Comparison of ENCODE assay signal across 35 cellular contexts in the genomic region with DNA sequence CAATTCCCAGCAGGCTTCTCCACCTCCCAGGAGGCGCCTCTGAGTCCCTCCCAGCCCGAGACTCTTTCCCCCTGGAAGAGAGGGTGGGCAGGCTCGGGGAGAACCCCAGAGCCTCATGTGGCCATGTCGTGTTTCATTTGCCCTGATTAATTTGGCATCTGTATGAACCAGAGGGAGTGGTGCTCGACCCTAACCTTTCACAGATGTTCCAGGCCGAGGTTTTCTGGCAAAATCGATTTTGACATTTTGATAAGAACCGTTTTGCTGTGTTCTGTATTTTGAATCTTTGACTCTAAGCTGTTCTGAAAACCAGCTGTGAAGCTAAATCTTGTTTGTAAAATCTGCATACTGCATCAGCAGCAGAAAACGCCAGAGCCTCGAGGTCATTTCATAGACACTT.
"Had no signal": no experiment of that assay in that cellular context is flagged by ENCODE, and none has a peak within 500 bp of the region (broad histone marks: within the 10 kb centered on the region; RNA-seq: fewer than 3 reads in every experiment).

No MANE protein-coding gene starts in this region.

- H3K4me1 ChIP-seq: ascending aorta had no signal

- H3K27me3 ChIP-seq: ascending aorta, cardiac muscle cell had no signal

- DNase-seq: activated B cell treated with CpG ODN at 0.5 μM for 24 hours; activated CD4-positive, alpha-beta memory T cell treated with anti-CD3 and anti-CD28 coated beads for 36 hours; activated CD4-positive, alpha-beta T cell treated with anti-CD3 and anti-CD28 coated beads for 4 hours; activated CD4-positive, alpha-beta T cell treated with anti-CD3 and anti-CD28 coated beads, Interleukin-2, amount 10 ng/mL, durations not matched to agents 24 days and 14 days; activated CD4-positive, alpha-beta T cell treated with anti-CD3 and anti-CD28 coated beads, Interleukin-2, amount 50 U/mL, for 1 hour; activated CD4-positive, alpha-beta T cell treated with anti-CD3 and anti-CD28 coated beads, Interleukin-2, amount 50 U/mL, for 4 hours; activated CD4-positive, CD25-positive, alpha-beta regulatory T cell treated with anti-CD3 and anti-CD28 coated beads, Interleukin-2, amount 50 U/mL, for 72 hours; activated CD8-positive, alpha-beta memory T cell treated with anti-CD3 and anti-CD28 coated beads, Interleukin-2, amount 50 U/mL, for 4 hours; activated CD8-positive, alpha-beta T cell treated with anti-CD3 and anti-CD28 coated beads for 36 hours; activated effector memory CD4-positive, alpha-beta T cell treated with Interleukin-2 at 50 U/mL for 16 hours; activated gamma-delta T cell; activated naive CD4-positive, alpha-beta T cell treated with anti-CD3 and anti-CD28 coated beads, Interleukin-2, amount 10 ng/mL, durations not matched to agents 7 days and 5 days; activated naive CD4-positive, alpha-beta T cell treated with Interleukin-2 at 50 U/mL for 16 hours; activated naive CD8-positive, alpha-beta T cell treated with anti-CD3 and anti-CD28 coated beads, Interleukin-2, amount 10 ng/mL, durations not matched to agents 7 days and 5 days; activated naive CD8-positive, alpha-beta T cell treated with anti-CD3 and anti-CD28 coated beads, Interleukin-2, amount 50 U/mL, for 24 hours; activated T-cell treated with anti-CD3 and anti-CD28 coated beads for 4 hours; activated T-cell treated with anti-CD3 and anti-CD28 coated beads, Interleukin-2, amount 50 U/mL, for 1 hour; activated T-cell treated with anti-CD3 and anti-CD28 coated beads, Interleukin-2, amount 50 U/mL, for 4 hours; activated T-cell treated with anti-CD3 and anti-CD28 coated beads, Interleukin-2, amount 50 U/mL, for 72 hours; amygdala; anterior cingulate cortex; caudate nucleus; cerebellar nuclear complex; T-helper 2 cell; T-helper 9 cell had no signal

- H3K4me3 Mint-ChIP-seq: activated B cell treated with CpG ODN at 0.5 μM for 24 hours; activated CD4-positive, alpha-beta memory T cell treated with anti-CD3 and anti-CD28 coated beads for 36 hours; activated CD4-positive, alpha-beta T cell treated with anti-CD3 and anti-CD28 coated beads, Interleukin-2, amount 10 ng/mL, durations not matched to agents 24 days and 14 days; activated CD8-positive, alpha-beta T cell treated with anti-CD3 and anti-CD28 coated beads for 36 hours; activated naive CD4-positive, alpha-beta T cell treated with anti-CD3 and anti-CD28 coated beads, Interleukin-2, amount 10 ng/mL, durations not matched to agents 7 days and 5 days; activated naive CD4-positive, alpha-beta T cell treated with anti-CD3 and anti-CD28 coated beads, Interleukin-2, amount 50 U/mL, for 24 hours; activated naive CD8-positive, alpha-beta T cell; activated naive CD8-positive, alpha-beta T cell treated with anti-CD3 and anti-CD28 coated beads, Interleukin-2, amount 10 ng/mL, durations not matched to agents 7 days and 5 days; activated naive CD8-positive, alpha-beta T cell treated with anti-CD3 and anti-CD28 coated beads, Interleukin-2, amount 50 U/mL, for 24 hours; activated T-cell treated with anti-CD3 and anti-CD28 coated beads, Interleukin-2, amount 50 U/mL, for 4 hours; activated T-cell treated with anti-CD3 and anti-CD28 coated beads, Interleukin-2, amount 50 U/mL, for 72 hours; brain; central memory CD8-positive, alpha-beta T cell; T-helper 1 cell treated with Interleukin-12 subunit alpha and Interleukin-12 subunit beta and Interleukin-4 antibody, amounts not matched to agents 30 μg/mL and 1 μg/mL, for 36 hours; T-helper 2 cell treated with Interferon-gamma antibody and Interleukin-4, amounts not matched to agents 5 μg/mL and 100 μg/mL, for 36 hours had no signal

- H3K36me3 ChIP-seq: ascending aorta, cardiac muscle cell had no signal

- H3K27ac ChIP-seq: ascending aorta, cardiac muscle cell, VCaP had no signal

- H3K9me3 ChIP-seq: ascending aorta had no signal

- H3K36me3 Mint-ChIP-seq: activated CD4-positive, alpha-beta memory T cell treated with anti-CD3 and anti-CD28 coated beads for 36 hours; activated naive CD4-positive, alpha-beta T cell treated with anti-CD3 and anti-CD28 coated beads, Interleukin-2, amount 10 ng/mL, durations not matched to agents 7 days and 5 days; activated naive CD4-positive, alpha-beta T cell treated with anti-CD3 and anti-CD28 coated beads, Interleukin-2, amount 50 U/mL, for 24 hours; activated naive CD8-positive, alpha-beta T cell; activated naive CD8-positive, alpha-beta T cell treated with anti-CD3 and anti-CD28 coated beads, Interleukin-2, amount 10 ng/mL, durations not matched to agents 7 days and 5 days; brain had no signal

- ATAC-seq: activated CD8-positive, alpha-beta T cell treated with anti-CD3 and anti-CD28 coated beads for 36 hours; activated naive CD8-positive, alpha-beta T cell treated with anti-CD3 and anti-CD28 coated beads, Interleukin-2, amount 50 U/mL, for 24 hours; activated T-cell treated with anti-CD3 and anti-CD28 coated beads, Interleukin-2, amount 50 U/mL, for 4 hours; activated T-cell treated with anti-CD3 and anti-CD28 coated beads, Interleukin-2, amount 50 U/mL, for 72 hours had no signal

- H3K27ac Mint-ChIP-seq: activated B cell treated with CpG ODN at 0.5 μM for 24 hours; activated CD4-positive, alpha-beta memory T cell treated with anti-CD3 and anti-CD28 coated beads for 36 hours; activated CD4-positive, alpha-beta T cell treated with anti-CD3 and anti-CD28 coated beads, Interleukin-2, amount 10 ng/mL, durations not matched to agents 24 days and 14 days; activated CD8-positive, alpha-beta T cell treated with anti-CD3 and anti-CD28 coated beads for 36 hours; activated naive CD4-positive, alpha-beta T cell treated with anti-CD3 and anti-CD28 coated beads, Interleukin-2, amount 10 ng/mL, durations not matched to agents 7 days and 5 days; activated naive CD4-positive, alpha-beta T cell treated with anti-CD3 and anti-CD28 coated beads, Interleukin-2, amount 50 U/mL, for 24 hours; activated naive CD8-positive, alpha-beta T cell; activated naive CD8-positive, alpha-beta T cell treated with anti-CD3 and anti-CD28 coated beads, Interleukin-2, amount 10 ng/mL, durations not matched to agents 7 days and 5 days; activated naive CD8-positive, alpha-beta T cell treated with anti-CD3 and anti-CD28 coated beads, Interleukin-2, amount 50 U/mL, for 24 hours; activated T-cell treated with anti-CD3 and anti-CD28 coated beads, Interleukin-2, amount 50 U/mL, for 72 hours; activated T-helper 2 cell treated with anti-CD3 and anti-CD28 coated beads, Interferon-gamma antibody, Interleukin-2, Interleukin-4, amounts not matched to agents 10 μg/mL and 5 μg/mL and 100 μg/mL, durations not matched to agents 14 hours and 24 hours and 36 hours; T-helper 1 cell treated with Interleukin-12 subunit alpha and Interleukin-12 subunit beta and Interleukin-4 antibody, amounts not matched to agents 30 μg/mL and 1 μg/mL, for 36 hours; T-helper 2 cell treated with Interferon-gamma antibody and Interleukin-4, amounts not matched to agents 5 μg/mL and 100 μg/mL, for 36 hours had no signal

- H3K27me3 Mint-ChIP-seq: activated B cell treated with CpG ODN at 0.5 μM for 24 hours; activated CD4-positive, alpha-beta T cell treated with anti-CD3 and anti-CD28 coated beads, Interleukin-2, amount 10 ng/mL, durations not matched to agents 24 days and 14 days; activated naive CD4-positive, alpha-beta T cell treated with anti-CD3 and anti-CD28 coated beads, Interleukin-2, amount 50 U/mL, for 24 hours; activated naive CD8-positive, alpha-beta T cell treated with anti-CD3 and anti-CD28 coated beads, Interleukin-2, amount 10 ng/mL, durations not matched to agents 7 days and 5 days; activated naive CD8-positive, alpha-beta T cell treated with anti-CD3 and anti-CD28 coated beads, Interleukin-2, amount 50 U/mL, for 24 hours; brain had no signal

- H3K4me1 Mint-ChIP-seq: activated B cell treated with CpG ODN at 0.5 μM for 24 hours; activated CD4-positive, alpha-beta T cell treated with anti-CD3 and anti-CD28 coated beads, Interleukin-2, amount 10 ng/mL, durations not matched to agents 24 days and 14 days; activated naive CD4-positive, alpha-beta T cell treated with anti-CD3 and anti-CD28 coated beads, Interleukin-2, amount 50 U/mL, for 24 hours; activated naive CD8-positive, alpha-beta T cell treated with anti-CD3 and anti-CD28 coated beads, Interleukin-2, amount 50 U/mL, for 24 hours; central memory CD8-positive, alpha-beta T cell had no signal

- H3K4me3 ChIP-seq: ascending aorta, cardiac muscle cell had no signal

- H3K9me3 Mint-ChIP-seq: activated B cell treated with CpG ODN at 0.5 μM for 24 hours; activated CD4-positive, alpha-beta memory T cell treated with anti-CD3 and anti-CD28 coated beads for 36 hours; activated CD4-positive, alpha-beta T cell treated with anti-CD3 and anti-CD28 coated beads, Interleukin-2, amount 10 ng/mL, durations not matched to agents 24 days and 14 days; activated CD8-positive, alpha-beta T cell treated with anti-CD3 and anti-CD28 coated beads for 36 hours; activated naive CD4-positive, alpha-beta T cell treated with anti-CD3 and anti-CD28 coated beads, Interleukin-2, amount 10 ng/mL, durations not matched to agents 7 days and 5 days; activated naive CD4-positive, alpha-beta T cell treated with anti-CD3 and anti-CD28 coated beads, Interleukin-2, amount 50 U/mL, for 24 hours; activated naive CD8-positive, alpha-beta T cell treated with anti-CD3 and anti-CD28 coated beads, Interleukin-2, amount 10 ng/mL, durations not matched to agents 7 days and 5 days; activated naive CD8-positive, alpha-beta T cell treated with anti-CD3 and anti-CD28 coated beads, Interleukin-2, amount 50 U/mL, for 24 hours; activated T-cell treated with anti-CD3 and anti-CD28 coated beads, Interleukin-2, amount 50 U/mL, for 4 hours; activated T-cell treated with anti-CD3 and anti-CD28 coated beads, Interleukin-2, amount 50 U/mL, for 72 hours; activated T-helper 2 cell treated with anti-CD3 and anti-CD28 coated beads, Interferon-gamma antibody, Interleukin-2, Interleukin-4, amounts not matched to agents 10 μg/mL and 5 μg/mL and 100 μg/mL, durations not matched to agents 14 hours and 24 hours and 36 hours; central memory CD8-positive, alpha-beta T cell; T-helper 1 cell treated with Interleukin-12 subunit alpha and Interleukin-12 subunit beta and Interleukin-4 antibody, amounts not matched to agents 30 μg/mL and 1 μg/mL, for 36 hours; T-helper 2 cell treated with Interferon-gamma antibody and Interleukin-4, amounts not matched to agents 5 μg/mL and 100 μg/mL, for 36 hours had no signal
